In the genomic region with DNA sequence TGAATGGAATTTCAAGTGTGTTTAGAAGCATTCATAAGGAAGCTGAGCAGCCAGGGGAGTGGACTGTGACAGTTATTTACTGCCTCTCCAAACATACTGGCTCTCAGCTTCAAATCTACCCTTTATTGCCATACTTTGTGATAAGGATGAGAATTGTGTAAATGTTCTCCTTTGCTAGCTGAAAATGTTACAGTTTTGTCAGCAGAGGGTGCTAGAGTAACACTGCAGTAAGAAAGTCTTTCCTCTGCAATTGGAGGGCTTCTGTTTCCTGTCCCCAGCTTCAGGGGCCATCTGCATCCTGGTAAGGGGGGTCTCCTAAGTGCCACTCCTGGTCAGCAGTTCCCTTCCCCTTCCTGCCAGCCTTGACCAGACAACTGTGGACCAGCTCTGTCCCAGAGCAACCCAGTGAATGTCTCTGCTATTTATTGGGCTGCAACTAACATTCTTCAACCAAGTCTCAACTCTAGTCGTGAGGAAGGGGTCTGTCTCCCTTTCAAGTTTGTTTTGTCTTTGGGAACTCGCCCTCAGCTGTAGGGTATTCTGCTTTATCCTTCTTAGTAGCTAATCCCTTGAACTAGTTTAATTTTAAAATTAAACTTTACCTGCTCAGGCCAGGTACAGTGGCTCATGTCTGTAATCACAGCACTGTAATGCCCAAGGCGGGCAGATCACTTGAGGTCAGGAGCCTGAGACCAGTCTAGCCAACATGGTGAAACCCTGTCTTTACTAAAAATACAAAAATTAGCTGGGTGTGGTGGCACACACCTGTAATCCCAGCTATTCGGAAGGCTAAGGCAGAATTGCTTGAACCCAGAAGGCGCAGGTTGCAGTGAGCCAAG, we compare ENCODE assay signal across 9 cellular contexts. TPM values are rescaled to one million over a fixed set of nuclear protein-coding genes. Genes with fewer than 3 reads are reported as not detected.
DNase-seq lines count a peak whose midpoint lies in the region; ATAC-seq and TF ChIP-seq lines count a peak whose summit lies in the region.
"Had no signal": no experiment of that assay in that cellular context is flagged by ENCODE, and none has a peak within 500 bp of the region (broad histone marks: within the 10 kb centered on the region; RNA-seq: fewer than 3 reads in every experiment).

No MANE protein-coding gene starts in this region.

- peaks cover 50% of the 10 kb centered on the region for H3K4me1 Mint-ChIP-seq in CD8-positive, alpha-beta T cell (ENCODE audit: low read depth)
- H3K4me1 Mint-ChIP-seq in naive B cell: peaks cover 23 to 45% (median 43%) of the 10 kb centered on the region in 3 donors

- peaks cover 27% of the 10 kb centered on the region for H3K36me3 Mint-ChIP-seq in CD8-positive, alpha-beta T cell
- H3K36me3 Mint-ChIP-seq in naive B cell: peaks cover 2 to 4% of the 10 kb centered on the region in 2 donors

- TF ChIP-seq CTCF in CD8-positive, alpha-beta T cell (IDR thresholded peaks at IDR 0.05): peak; percentile 89

- H3K27me3 ChIP-seq in CD8-positive, alpha-beta T cell (ENCODE audit: insufficient read depth, low read length): no peaks in the 10 kb centered on the region

- H3K4me3 ChIP-seq in CD8-positive, alpha-beta T cell (ENCODE audit: low read depth, low read length): no peak overlapping the region

- POLR2A ChIA-PET in CD8-positive, alpha-beta T cell (lab: Charles Lee): interaction anchor here (0.7 to 1.9 kb wide), 6 partner anchors 42 to 420 kb away, joined by 3 to 10 read pairs (median 4); a partner anchor contains a TSS

- no peak overlapping the region for H3K4me3 Mint-ChIP-seq in CD8-positive, alpha-beta T cell
- H3K4me3 Mint-ChIP-seq in naive B cell: no peak overlapping the region
- H3K4me3 Mint-ChIP-seq: T-helper 1 cell treated with Interleukin-12 subunit alpha and Interleukin-12 subunit beta and Interleukin-4 antibody, amounts not matched to agents 30 μg/mL and 1 μg/mL, for 36 hours had no signal

- no peaks in the 10 kb centered on the region for H3K36me3 ChIP-seq in CD8-positive, alpha-beta T cell (ENCODE audit: insufficient read depth, low read length)

- no peak overlapping the region for H3K27ac Mint-ChIP-seq in CD8-positive, alpha-beta T cell
- H3K27ac Mint-ChIP-seq in naive B cell: peak overlapping the region in 5 of 6 donors; percentile 9 to 78 (median 57)
- H3K27ac Mint-ChIP-seq: T-helper 1 cell treated with Interleukin-12 subunit alpha and Interleukin-12 subunit beta and Interleukin-4 antibody, amounts not matched to agents 30 μg/mL and 1 μg/mL, for 36 hours had no signal

- intact Hi-C loops in CD8-positive, alpha-beta T cell (cut with DNase I, micrococcal nuclease): loop anchor here (1.0 to 10.0 kb wide), 9 partner anchors 42 to 545 kb away; a partner anchor contains a TSS

- H3K27ac ChIP-seq in CD8-positive, alpha-beta T cell (ENCODE audit: low read depth, low read length): no peak overlapping the region

- CTCF ChIA-PET in CD8-positive, alpha-beta T cell (lab: Charles Lee): interaction anchor here (0.6 to 9.3 kb wide), 72 partner anchors 9 to 611 kb away, joined by 3 to 267 read pairs (median 4); a partner anchor contains a TSS

- H3K4me1 ChIP-seq in CD8-positive, alpha-beta T cell (ENCODE audit: insufficient read depth, low read length): peaks cover 13% of the 10 kb centered on the region

- H3K9me3 Mint-ChIP-seq in CD8-positive, alpha-beta T cell: no peaks in the 10 kb centered on the region
- peaks cover 0 to 3% (median 0%) of the 10 kb centered on the region in 7 donors for H3K9me3 Mint-ChIP-seq in naive B cell
- H3K9me3 Mint-ChIP-seq: T-helper 1 cell treated with Interleukin-12 subunit alpha and Interleukin-12 subunit beta and Interleukin-4 antibody, amounts not matched to agents 30 μg/mL and 1 μg/mL, for 36 hours had no signal

- H3K27me3 Mint-ChIP-seq in CD8-positive, alpha-beta T cell (ENCODE audit: low read depth): no peaks in the 10 kb centered on the region
- no peaks in the 10 kb centered on the region for H3K27me3 Mint-ChIP-seq in naive B cell

- H3K9me3 ChIP-seq in CD8-positive, alpha-beta T cell (ENCODE audit: low read length): no peaks in the 10 kb centered on the region

- ATAC-seq in CD8-positive, alpha-beta T cell: peak; percentile 77
- peak; percentile 58 for ATAC-seq in GM18867 (IDR thresholded peaks at IDR 0.05; ENCODE audit: unreplicated experiment)
- ATAC-seq in naive B cell (ENCODE audit: low read depth in 2 of 2): peak; percentile 55 to 70

- peak in 4 of 7 experiments; percentile 8 to 62 (median 28) for DNase-seq in CD8-positive, alpha-beta T cell
- DNase-seq in NAMALWA (ENCODE audit: low spot score): peak; percentile 72
- peak; percentile 45 for DNase-seq in UCSD-AML1 (lab: John Stamatoyannopoulos, UW; ENCODE audit: unreplicated experiment)
- peak; percentile 47 for DNase-seq in fibroblast of gingiva (ENCODE audit: low read depth)
- DNase-seq in naive B cell: peak; percentile 51
- no peak for DNase-seq in KG1 (lab: John Stamatoyannopoulos, UW)
- no peak for DNase-seq in activated CD4-positive, CD25-positive, alpha-beta regulatory T cell treated with anti-CD3 and anti-CD28 coated beads, Interleukin-2, amount 50 U/mL, for 72 hours

RNA-seq across cellular contexts. Expression of a gene that starts 45.3 kb away (rescaled TPM):
- 10 to 100 TPM; 64.3 to 71.7 TPM for total RNA-seq in CD8-positive, alpha-beta T cell
- 10 to 100 TPM; 15.3 to 28.3 (median 23.3) TPM for polyA plus RNA-seq in naive B cell (ENCODE audit: low read depth in 6 of 6)

Comparison
In these comparisons a context has a peak if more than half of its experiments do, and no peak if none do; other contexts are left out.
1. DNase-seq: peak in CD8-positive, alpha-beta T cell (4 of 7), NAMALWA (single experiment), UCSD-AML1 (single experiment), fibroblast of gingiva (single experiment) and naive B cell (single experiment); none in KG1 (single experiment) and activated CD4-positive, CD25-positive, alpha-beta regulatory T cell treated with anti-CD3 and anti-CD28 coated beads, Interleukin-2, amount 50 U/mL, for 72 hours (single experiment).
2. Peak in every context shown above with its lines, with median percentiles within 50 percentile points of each other: ATAC-seq.